In genomic region chr17:848402-848801, GRCh38 we compare ENCODE assay signal across 1 cellular context.
TF ChIP-seq lines count a peak whose summit lies in the region.

No MANE protein-coding gene starts in this region.

TF ChIP-seq in GM23338, 12 proteins besides CTCF, POLR2A, EP300 and RAD21 (continued from another document):
- no peak for TF ChIP-seq JUNB (IDR thresholded peaks at IDR 0.05; ENCODE audit: unreplicated experiment)
- TF ChIP-seq ZNF331 (CRISPR knock-in tag; IDR thresholded peaks at IDR 0.05; ENCODE audit: low read depth) = no peak
- no peak for TF ChIP-seq POLR2AphosphoS5 (IDR thresholded peaks at IDR 0.05; ENCODE audit: low read depth)
- no peak for TF ChIP-seq REST (IDR thresholded peaks at IDR 0.05; ENCODE audit: unreplicated experiment)
- TF ChIP-seq CREB1 (CRISPR knock-in tag; IDR thresholded peaks at IDR 0.05; ENCODE audit: low read depth) = no peak
- TF ChIP-seq EZH2 (IDR thresholded peaks at IDR 0.05; ENCODE audit: low read depth, unreplicated experiment) = no peak
- TF ChIP-seq STAT1 (IDR thresholded peaks at IDR 0.05; ENCODE audit: unreplicated experiment) = no peak
- no peak for TF ChIP-seq ZNF462 (CRISPR knock-in tag; IDR thresholded peaks at IDR 0.05)
- no peak for TF ChIP-seq ZNF114 (CRISPR knock-in tag; IDR thresholded peaks at IDR 0.05)
